8 cellular contexts compared by ENCODE assay signal in the genomic region with DNA sequence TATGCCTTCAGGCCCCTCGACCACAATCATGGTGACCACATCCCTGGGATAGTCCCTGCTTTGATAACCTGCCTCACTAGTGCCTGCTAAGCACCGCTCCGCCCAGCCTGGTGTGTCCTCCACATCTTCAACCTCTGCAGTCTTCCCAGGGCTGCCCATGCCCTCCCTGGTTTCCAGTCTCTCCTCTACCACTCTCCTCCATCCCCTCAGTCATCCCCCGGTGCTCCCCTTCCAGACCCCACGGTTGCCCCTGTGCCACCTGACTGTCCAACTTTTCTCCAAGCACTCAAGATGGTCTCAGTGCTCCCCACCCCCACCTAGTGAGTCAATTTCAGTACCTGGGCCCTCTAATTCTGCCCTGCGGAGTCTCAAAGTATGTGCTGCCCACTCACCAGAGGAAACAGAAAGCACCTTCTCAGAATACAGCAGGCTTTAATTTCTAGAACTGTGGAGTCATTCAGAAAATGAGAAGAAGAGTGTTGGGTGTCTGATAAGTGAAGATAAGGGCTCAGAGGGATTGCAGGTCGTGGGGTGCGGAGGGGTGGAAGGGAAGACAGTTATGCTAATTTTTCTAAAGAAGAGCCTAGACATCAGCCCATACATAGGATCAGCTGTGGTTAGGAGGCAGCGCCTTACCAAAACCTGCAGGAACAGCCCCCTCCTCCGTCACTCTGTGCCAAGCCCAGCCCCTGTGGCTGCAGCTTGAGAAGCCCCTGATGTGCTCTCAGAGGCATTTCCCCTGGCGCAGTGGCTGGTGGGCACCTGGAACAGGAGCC. TPM values are rescaled to one million over a fixed set of nuclear protein-coding genes. Genes with fewer than 3 reads are reported as not detected.
A peak's percentile ranks its signal among the peaks of the same experiment; 100 is the strongest.
DNase-seq lines count a peak whose midpoint lies in the region; ATAC-seq and TF ChIP-seq lines count a peak whose summit lies in the region.

No MANE protein-coding gene starts in this region.

- H3K9me3 ChIP-seq in CD8-positive, alpha-beta memory T cell (ENCODE audit: low read length): no peaks in the 10 kb centered on the region
- no peaks in the 10 kb centered on the region for H3K9me3 ChIP-seq in ascending aorta

- CTCF ChIA-PET in CD8-positive, alpha-beta memory T cell (lab: Charles Lee): interaction anchor here (0.9 to 1.3 kb wide), 3 partner anchors 10 to 139 kb away, joined by 3 read pairs; no protein-coding TSS in a partner anchor

- H3K4me3 Mint-ChIP-seq in CD8-positive, alpha-beta memory T cell: peak overlapping the region; percentile 30 to 80 (median 60)

- peak; percentile 49 for ATAC-seq in GM21515 (IDR thresholded peaks at IDR 0.05; ENCODE audit: unreplicated experiment)

- H3K27ac ChIP-seq in CD8-positive, alpha-beta memory T cell (ENCODE audit: low read depth, low read length): peak overlapping the region; percentile 78
- peak overlapping the region; percentile 19 to 66 for H3K27ac ChIP-seq in ascending aorta

- H3K36me3 ChIP-seq in CD8-positive, alpha-beta memory T cell (ENCODE audit: insufficient read depth, low read length): no peaks in the 10 kb centered on the region
- H3K36me3 ChIP-seq in ascending aorta: no peaks in the 10 kb centered on the region

- H3K4me1 ChIP-seq in CD8-positive, alpha-beta memory T cell (ENCODE audit: insufficient read depth, low read length): peaks cover 76% of the 10 kb centered on the region
- H3K4me1 ChIP-seq in ascending aorta: no peaks in the 10 kb centered on the region

- no peaks in the 10 kb centered on the region for H3K27me3 Mint-ChIP-seq in CD8-positive, alpha-beta memory T cell

- peak overlapping the region; percentile 29 to 97 (median 92) for H3K27ac Mint-ChIP-seq in CD8-positive, alpha-beta memory T cell

- intact Hi-C loops in ascending aorta (cut with DNase I): no loop called here

- POLR2A ChIA-PET in CD8-positive, alpha-beta memory T cell (lab: Charles Lee): interaction anchor here (1.5 kb wide), 1 partner anchor 15 kb away, joined by 5 read pairs; no protein-coding TSS in a partner anchor

- H3K27me3 ChIP-seq in CD8-positive, alpha-beta memory T cell (ENCODE audit: insufficient read depth, low read length, poor library complexity, severe bottlenecking): no peaks in the 10 kb centered on the region
- no peaks in the 10 kb centered on the region for H3K27me3 ChIP-seq in ascending aorta

- DNase-seq in CD8-positive, alpha-beta memory T cell: peak in 2 of 5 donors; percentile 20 to 34
- peak; percentile 20 to 32 for DNase-seq in Kasumi-1 (lab: John Stamatoyannopoulos, UW)
- DNase-seq in ascending aorta (ENCODE audit: low spot score in 2 of 2): no peak
- peak; percentile 78 for DNase-seq in stimulated activated naive CD4-positive, alpha-beta T cell treated with Interleukin-2 at 50 U/mL for 16 hours (lab: John Stamatoyannopoulos, UW)
- DNase-seq in SIG-M5 (lab: John Stamatoyannopoulos, UW): no peak
- DNase-seq in DMS 273 (lab: John Stamatoyannopoulos, UW; ENCODE audit: unreplicated experiment): no peak
- DNase-seq in T-helper 9 cell: no peak

- peak overlapping the region; percentile 46 for H3K4me3 ChIP-seq in CD8-positive, alpha-beta memory T cell (ENCODE audit: low read length)
- no peak overlapping the region for H3K4me3 ChIP-seq in ascending aorta

- peaks cover 85 to 94% (median 92%) of the 10 kb centered on the region in 3 donors for H3K4me1 Mint-ChIP-seq in CD8-positive, alpha-beta memory T cell

- H3K36me3 Mint-ChIP-seq in CD8-positive, alpha-beta memory T cell: no peaks in the 10 kb centered on the region

- H3K9me3 Mint-ChIP-seq in CD8-positive, alpha-beta memory T cell: no peaks in the 10 kb centered on the region

- no peak for TF ChIP-seq CTCF in ascending aorta (IDR thresholded peaks at IDR 0.05)

RNA-seq across cellular contexts. Expression of gene CAB39, which starts 53.6 kb away (rescaled TPM):
- total RNA-seq in CD8-positive, alpha-beta memory T cell: 100 to 1,000 TPM; 136 to 147 TPM
- 80.8 TPM for polyA plus RNA-seq in CD8-positive, alpha-beta memory T cell
- total RNA-seq in ascending aorta: 62.9 TPM

Comparison
In these comparisons a context has a peak if more than half of its experiments do, and no peak if none do; other contexts are left out.
1. DNase-seq: peak in Kasumi-1 (2 of 2) and stimulated activated naive CD4-positive, alpha-beta T cell treated with Interleukin-2 at 50 U/mL for 16 hours (single experiment); none in ascending aorta (0 of 2), SIG-M5 (single experiment), DMS 273 (single experiment) and T-helper 9 cell (single experiment).